Comparison of ENCODE assay signal across 27 cellular contexts in the genomic region with DNA sequence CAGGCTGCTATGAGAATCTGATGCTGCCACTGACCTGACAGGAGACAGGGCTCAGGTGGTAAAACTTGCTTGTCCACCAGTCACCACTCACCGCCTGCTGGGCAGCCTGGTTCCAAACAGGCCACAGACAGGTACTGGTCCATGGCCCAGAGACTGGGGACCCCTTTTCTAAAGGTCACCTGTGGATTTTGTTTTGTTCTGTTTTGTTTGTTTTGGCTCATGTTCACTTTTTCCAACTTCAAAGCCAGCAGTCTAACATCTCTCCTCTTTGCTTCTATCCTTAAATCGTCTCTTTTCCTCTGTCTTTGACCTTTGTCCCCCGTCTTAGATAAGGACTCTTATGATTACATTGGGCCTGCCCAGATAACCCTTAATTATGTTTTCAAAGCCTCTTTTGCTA. TPM values are rescaled to one million over a fixed set of nuclear protein-coding genes. Genes with fewer than 3 reads are reported as not detected.
"Had no signal": no experiment of that assay in that cellular context is flagged by ENCODE, and none has a peak within 500 bp of the region (broad histone marks: within the 10 kb centered on the region; RNA-seq: fewer than 3 reads in every experiment).

No MANE protein-coding gene starts in this region.

- H3K4me3 ChIP-seq: breast epithelium, pancreas, psoas muscle, right atrium auricular region, upper lobe of right lung had no signal

- DNase-seq: activated CD4-positive, alpha-beta memory T cell treated with anti-CD3 and anti-CD28 coated beads, Interleukin-2, amount 10 ng/mL, durations not matched to agents 7 days and 5 days; activated CD4-positive, alpha-beta T cell treated with anti-CD3 and anti-CD28 coated beads, Interleukin-2, amount 10 ng/mL, durations not matched to agents 24 days and 14 days; activated effector memory CD4-positive, alpha-beta T cell treated with Interleukin-2 at 50 U/mL for 16 hours; activated naive CD4-positive, alpha-beta T cell treated with anti-CD3 and anti-CD28 coated beads for 36 hours; activated naive CD8-positive, alpha-beta T cell treated with anti-CD3 and anti-CD28 coated beads, Interleukin-2, amount 10 ng/mL, durations not matched to agents 7 days and 5 days; activated T-cell treated with anti-CD3 and anti-CD28 coated beads, Interleukin-2, amount 50 U/mL, for 72 hours; amniotic stem cell; effector memory CD4-positive, alpha-beta T cell; foreskin keratinocyte; left ventricle myocardium superior; mammary epithelial cell; midbrain; pancreas; psoas muscle; stimulated activated CD4-positive, alpha-beta T cell treated with anti-CD3 and anti-CD28 coated beads, Interleukin-12 subunit alpha, Interleukin-12 subunit beta, amount 100 ng/mL, for 4 hours; stimulated activated CD4-positive, alpha-beta T cell treated with anti-CD3 and anti-CD28 coated beads, Interleukin-4, amount 100 ng/mL, for 4 hours; stimulated activated naive CD8-positive, alpha-beta T cell treated with anti-CD3 and anti-CD28 coated beads, Interleukin-15, Interleukin-2, amounts not matched to agents 100 U/mL and 50 U/mL, for 24 hours; upper lobe of right lung had no signal

- H3K27me3 ChIP-seq: right atrium auricular region had no signal

- FAIRE-seq: colon, pancreas had no signal

- ATAC-seq: activated CD4-positive, CD25-positive, alpha-beta regulatory T cell treated with anti-CD3 and anti-CD28 coated beads, Interleukin-2, amount 50 U/mL, for 24 hours; activated T-cell treated with anti-CD3 and anti-CD28 coated beads, Interleukin-2, amount 50 U/mL, for 72 hours; foreskin keratinocyte; left ventricle myocardium superior; natural killer cell treated with Interleukin-12 subunit alpha and Interleukin-12 subunit beta and Interleukin-15 and Interleukin-18, amount 100 ng/mL, for 72 hours; pancreas; psoas muscle; stimulated activated naive CD8-positive, alpha-beta T cell treated with anti-CD3 and anti-CD28 coated beads, Interleukin-15, Interleukin-2, amounts not matched to agents 100 U/mL and 50 U/mL, for 24 hours; upper lobe of right lung had no signal

- H3K36me3 ChIP-seq: breast epithelium, neutrophil, pancreas, right atrium auricular region, upper lobe of right lung had no signal

- H3K4me1 ChIP-seq: breast epithelium, foreskin keratinocyte, psoas muscle had no signal

- H3K9me3 ChIP-seq: neutrophil, pancreas, psoas muscle, upper lobe of right lung had no signal

- H3K27ac ChIP-seq: breast epithelium, foreskin keratinocyte, neutrophil, pancreas, psoas muscle, right atrium auricular region, upper lobe of right lung had no signal

RNA-seq across cellular contexts. Expression of a gene that starts 3.3 kb away (rescaled TPM):
- total RNA-seq: activated naive CD8-positive, alpha-beta T cell treated with anti-CD3 and anti-CD28 coated beads, Interleukin-2, amount 10 ng/mL, durations not matched to agents 7 days and 5 days; dermis microvascular lymphatic vessel endothelial cell; foreskin keratinocyte; left ventricle myocardium superior; natural killer cell treated with Interleukin-12 subunit alpha and Interleukin-12 subunit beta and Interleukin-15 and Interleukin-18, amount 100 ng/mL, for 72 hours; psoas muscle; right atrium auricular region; subcutaneous adipose tissue had no signal
- polyA plus RNA-seq: psoas muscle had no signal

RNA-seq across cellular contexts. Expression of a gene that starts 20.1 kb away (rescaled TPM):
- total RNA-seq: activated CD4-positive, alpha-beta memory T cell treated with anti-CD3 and anti-CD28 coated beads, Interleukin-2, amount 10 ng/mL, durations not matched to agents 7 days and 5 days; activated CD4-positive, alpha-beta T cell treated with anti-CD3 and anti-CD28 coated beads, Interleukin-2, amount 10 ng/mL, durations not matched to agents 24 days and 14 days; activated naive CD4-positive, alpha-beta T cell treated with anti-CD3 and anti-CD28 coated beads for 36 hours; activated naive CD8-positive, alpha-beta T cell treated with anti-CD3 and anti-CD28 coated beads, Interleukin-2, amount 10 ng/mL, durations not matched to agents 7 days and 5 days; activated T-cell treated with anti-CD3 and anti-CD28 coated beads, Interleukin-2, amount 50 U/mL, for 72 hours; breast epithelium; dermis microvascular lymphatic vessel endothelial cell; foreskin keratinocyte; left ventricle myocardium superior; mammary epithelial cell; natural killer cell treated with Interleukin-12 subunit alpha and Interleukin-12 subunit beta and Interleukin-15 and Interleukin-18, amount 100 ng/mL, for 72 hours; psoas muscle; right atrium auricular region; subcutaneous adipose tissue; upper lobe of right lung had no signal
- polyA plus RNA-seq: esophagus, foreskin keratinocyte, mammary epithelial cell, psoas muscle had no signal
